Comparison of ENCODE assay signal across 1 cellular context in the genomic region with DNA sequence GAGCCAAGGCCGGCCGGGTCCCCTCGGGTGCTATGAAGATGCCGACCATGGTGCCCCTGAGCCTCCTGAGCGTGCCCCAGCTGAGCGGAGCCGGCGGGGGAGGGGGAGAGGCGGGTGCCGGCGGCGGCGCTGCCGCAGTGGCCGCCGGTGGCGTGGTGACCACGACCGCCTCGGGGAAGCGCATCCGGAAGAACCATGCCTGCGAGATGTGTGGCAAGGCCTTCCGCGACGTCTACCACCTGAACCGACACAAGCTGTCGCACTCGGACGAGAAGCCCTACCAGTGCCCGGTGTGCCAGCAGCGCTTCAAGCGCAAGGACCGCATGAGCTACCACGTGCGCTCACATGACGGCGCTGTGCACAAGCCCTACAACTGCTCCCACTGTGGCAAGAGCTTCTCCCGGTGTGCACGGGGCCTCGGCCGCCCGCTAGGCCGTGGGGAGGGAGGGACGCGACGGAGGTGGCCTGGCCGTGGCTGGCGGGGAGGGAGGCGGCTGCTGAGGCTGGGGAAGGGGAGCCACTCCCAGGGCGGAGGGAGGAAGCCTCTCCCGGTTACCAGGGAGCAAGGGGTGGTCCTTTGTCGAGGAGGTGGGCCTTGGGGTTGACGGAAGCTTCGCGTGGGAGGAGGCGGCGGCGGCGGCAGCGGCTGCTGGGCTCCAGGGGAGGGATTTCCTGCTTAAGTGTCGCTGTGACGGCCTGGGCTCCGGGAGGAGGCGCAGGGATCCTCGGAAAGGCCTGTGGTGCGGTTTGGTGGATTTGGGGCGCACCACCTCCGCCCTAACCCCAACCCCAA.
TF ChIP-seq lines count a peak whose summit lies in the region.

No MANE protein-coding gene starts in this region.

TF ChIP-seq in K562, 482 proteins besides CTCF, POLR2A, EP300 and RAD21 (continued from another document):
- TF ChIP-seq, protein P1, sequence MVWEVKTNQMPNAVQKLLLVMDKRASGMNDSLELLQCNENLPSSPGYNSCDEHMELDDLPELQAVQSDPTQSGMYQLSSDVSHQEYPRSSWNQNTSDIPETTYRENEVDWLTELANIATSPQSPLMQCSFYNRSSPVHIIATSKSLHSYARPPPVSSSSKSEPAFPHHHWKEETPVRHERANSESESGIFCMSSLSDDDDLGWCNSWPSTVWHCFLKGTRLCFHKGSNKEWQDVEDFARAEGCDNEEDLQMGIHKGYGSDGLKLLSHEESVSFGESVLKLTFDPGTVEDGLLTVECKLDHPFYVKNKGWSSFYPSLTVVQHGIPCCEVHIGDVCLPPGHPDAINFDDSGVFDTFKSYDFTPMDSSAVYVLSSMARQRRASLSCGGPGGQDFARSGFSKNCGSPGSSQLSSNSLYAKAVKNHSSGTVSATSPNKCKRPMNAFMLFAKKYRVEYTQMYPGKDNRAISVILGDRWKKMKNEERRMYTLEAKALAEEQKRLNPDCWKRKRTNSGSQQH (CRISPR knock-in tag; IDR thresholded peaks at IDR 0.05) = no peak
- TF ChIP-seq BRF1 (IDR thresholded peaks at IDR 0.05; ENCODE audit: borderline replicate concordance, extremely low read depth, insufficient read length) (no peak), RUNX1 (IDR thresholded peaks at IDR 0.05; ENCODE audit: low read depth) (no peak), CAMTA2 (CRISPR knock-in tag; conservative IDR thresholded peaks at IDR 0.05) (no peak), RBM39 (optimal IDR thresholded peaks at IDR 0.05; ENCODE audit: low read depth, low read length) (no peak), FOXM1 (IDR thresholded peaks at IDR 0.05; ENCODE audit: low read depth) (no peak), FOXM1 (CRISPR knock-in tag; IDR thresholded peaks at IDR 0.05; ENCODE audit: low read depth) (no peak; the same call in 1 of the 2 replicates), TCF7L2 (IDR thresholded peaks at IDR 0.05; ENCODE audit: low read depth, low read length) (no peak), NELFE (IDR thresholded peaks at IDR 0.05; ENCODE audit: insufficient read depth, insufficient read length) (no peak), MBD2 (IDR thresholded peaks at IDR 0.05; ENCODE audit: borderline replicate concordance, low read depth) (no peak; the same call in 1 of the 2 replicates), SP1 (CRISPR knock-in tag; IDR thresholded peaks at IDR 0.05) (peak; percentile 91), FOXK1 (CRISPR knock-in tag; IDR thresholded peaks at IDR 0.05; ENCODE audit: borderline replicate concordance) (peak; percentile 62; the same call in 1 of the 2 replicates), POU5F1 (IDR thresholded peaks at IDR 0.05; ENCODE audit: borderline replicate concordance, low read depth, low read length, partially characterized antibody) (no peak), ZNF408 (CRISPR knock-in tag; IDR thresholded peaks at IDR 0.05; ENCODE audit: low read depth) (no peak), HDAC3 (IDR thresholded peaks at IDR 0.05; ENCODE audit: borderline replicate concordance, partially characterized antibody) (peak; percentile 14), ZC3H11A (IDR thresholded peaks at IDR 0.05; ENCODE audit: low read depth, low read length) (no peak), KLF6 (CRISPR knock-in tag; IDR thresholded peaks at IDR 0.05; ENCODE audit: borderline replicate concordance) (no peak), GATAD2A (IDR thresholded peaks at IDR 0.05) (no peak), GTF2A2 (tag; IDR thresholded peaks at IDR 0.05) (no peak), FOSL1 (tag; conservative IDR thresholded peaks at IDR 0.05) (no peak), ADNP (tag; IDR thresholded peaks at IDR 0.05) (no peak), ZNF778 (CRISPR knock-in tag; IDR thresholded peaks at IDR 0.05) (no peak), GTF2E2 (tag; IDR thresholded peaks at IDR 0.05) (no peak), ZBTB7A (IDR thresholded peaks at IDR 0.05; ENCODE audit: borderline replicate concordance, control insufficient read depth, low read depth, low read length) (0 out of 2 replicates have a peak, but pooled peaks have one; percentile 31), ZNF764 (CRISPR knock-in tag; IDR thresholded peaks at IDR 0.05; ENCODE audit: low read depth) (no peak), SMARCA4 (IDR thresholded peaks at IDR 0.05) (no peak; the same call in 1 of the 2 replicates)
- TF ChIP-seq, protein P2, sequence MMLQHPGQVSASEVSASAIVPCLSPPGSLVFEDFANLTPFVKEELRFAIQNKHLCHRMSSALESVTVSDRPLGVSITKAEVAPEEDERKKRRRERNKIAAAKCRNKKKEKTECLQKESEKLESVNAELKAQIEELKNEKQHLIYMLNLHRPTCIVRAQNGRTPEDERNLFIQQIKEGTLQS (IDR thresholded peaks at IDR 0.05) = no peak
- TF ChIP-seq, protein P2 (CRISPR knock-in tag; conservative IDR thresholded peaks at IDR 0.05) = peak; percentile 67; the same call in 1 of the 2 replicates
- TF ChIP-seq, protein P3, sequence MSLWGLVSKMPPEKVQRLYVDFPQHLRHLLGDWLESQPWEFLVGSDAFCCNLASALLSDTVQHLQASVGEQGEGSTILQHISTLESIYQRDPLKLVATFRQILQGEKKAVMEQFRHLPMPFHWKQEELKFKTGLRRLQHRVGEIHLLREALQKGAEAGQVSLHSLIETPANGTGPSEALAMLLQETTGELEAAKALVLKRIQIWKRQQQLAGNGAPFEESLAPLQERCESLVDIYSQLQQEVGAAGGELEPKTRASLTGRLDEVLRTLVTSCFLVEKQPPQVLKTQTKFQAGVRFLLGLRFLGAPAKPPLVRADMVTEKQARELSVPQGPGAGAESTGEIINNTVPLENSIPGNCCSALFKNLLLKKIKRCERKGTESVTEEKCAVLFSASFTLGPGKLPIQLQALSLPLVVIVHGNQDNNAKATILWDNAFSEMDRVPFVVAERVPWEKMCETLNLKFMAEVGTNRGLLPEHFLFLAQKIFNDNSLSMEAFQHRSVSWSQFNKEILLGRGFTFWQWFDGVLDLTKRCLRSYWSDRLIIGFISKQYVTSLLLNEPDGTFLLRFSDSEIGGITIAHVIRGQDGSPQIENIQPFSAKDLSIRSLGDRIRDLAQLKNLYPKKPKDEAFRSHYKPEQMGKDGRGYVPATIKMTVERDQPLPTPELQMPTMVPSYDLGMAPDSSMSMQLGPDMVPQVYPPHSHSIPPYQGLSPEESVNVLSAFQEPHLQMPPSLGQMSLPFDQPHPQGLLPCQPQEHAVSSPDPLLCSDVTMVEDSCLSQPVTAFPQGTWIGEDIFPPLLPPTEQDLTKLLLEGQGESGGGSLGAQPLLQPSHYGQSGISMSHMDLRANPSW (CRISPR knock-in tag; IDR thresholded peaks at IDR 0.05) = peak; percentile 81; the same call in 1 of the 2 replicates
- TF ChIP-seq, protein P4, sequence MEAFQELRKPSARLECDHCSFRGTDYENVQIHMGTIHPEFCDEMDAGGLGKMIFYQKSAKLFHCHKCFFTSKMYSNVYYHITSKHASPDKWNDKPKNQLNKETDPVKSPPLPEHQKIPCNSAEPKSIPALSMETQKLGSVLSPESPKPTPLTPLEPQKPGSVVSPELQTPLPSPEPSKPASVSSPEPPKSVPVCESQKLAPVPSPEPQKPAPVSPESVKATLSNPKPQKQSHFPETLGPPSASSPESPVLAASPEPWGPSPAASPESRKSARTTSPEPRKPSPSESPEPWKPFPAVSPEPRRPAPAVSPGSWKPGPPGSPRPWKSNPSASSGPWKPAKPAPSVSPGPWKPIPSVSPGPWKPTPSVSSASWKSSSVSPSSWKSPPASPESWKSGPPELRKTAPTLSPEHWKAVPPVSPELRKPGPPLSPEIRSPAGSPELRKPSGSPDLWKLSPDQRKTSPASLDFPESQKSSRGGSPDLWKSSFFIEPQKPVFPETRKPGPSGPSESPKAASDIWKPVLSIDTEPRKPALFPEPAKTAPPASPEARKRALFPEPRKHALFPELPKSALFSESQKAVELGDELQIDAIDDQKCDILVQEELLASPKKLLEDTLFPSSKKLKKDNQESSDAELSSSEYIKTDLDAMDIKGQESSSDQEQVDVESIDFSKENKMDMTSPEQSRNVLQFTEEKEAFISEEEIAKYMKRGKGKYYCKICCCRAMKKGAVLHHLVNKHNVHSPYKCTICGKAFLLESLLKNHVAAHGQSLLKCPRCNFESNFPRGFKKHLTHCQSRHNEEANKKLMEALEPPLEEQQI (IDR thresholded peaks at IDR 0.05) = no peak
- TF ChIP-seq, protein P5, sequence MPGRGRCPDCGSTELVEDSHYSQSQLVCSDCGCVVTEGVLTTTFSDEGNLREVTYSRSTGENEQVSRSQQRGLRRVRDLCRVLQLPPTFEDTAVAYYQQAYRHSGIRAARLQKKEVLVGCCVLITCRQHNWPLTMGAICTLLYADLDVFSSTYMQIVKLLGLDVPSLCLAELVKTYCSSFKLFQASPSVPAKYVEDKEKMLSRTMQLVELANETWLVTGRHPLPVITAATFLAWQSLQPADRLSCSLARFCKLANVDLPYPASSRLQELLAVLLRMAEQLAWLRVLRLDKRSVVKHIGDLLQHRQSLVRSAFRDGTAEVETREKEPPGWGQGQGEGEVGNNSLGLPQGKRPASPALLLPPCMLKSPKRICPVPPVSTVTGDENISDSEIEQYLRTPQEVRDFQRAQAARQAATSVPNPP (IDR thresholded peaks at IDR 0.05; ENCODE audit: borderline replicate concordance, insufficient read depth, insufficient read length) = no peak
